ENCODE assay signal across 8 cellular contexts in the genomic region with DNA sequence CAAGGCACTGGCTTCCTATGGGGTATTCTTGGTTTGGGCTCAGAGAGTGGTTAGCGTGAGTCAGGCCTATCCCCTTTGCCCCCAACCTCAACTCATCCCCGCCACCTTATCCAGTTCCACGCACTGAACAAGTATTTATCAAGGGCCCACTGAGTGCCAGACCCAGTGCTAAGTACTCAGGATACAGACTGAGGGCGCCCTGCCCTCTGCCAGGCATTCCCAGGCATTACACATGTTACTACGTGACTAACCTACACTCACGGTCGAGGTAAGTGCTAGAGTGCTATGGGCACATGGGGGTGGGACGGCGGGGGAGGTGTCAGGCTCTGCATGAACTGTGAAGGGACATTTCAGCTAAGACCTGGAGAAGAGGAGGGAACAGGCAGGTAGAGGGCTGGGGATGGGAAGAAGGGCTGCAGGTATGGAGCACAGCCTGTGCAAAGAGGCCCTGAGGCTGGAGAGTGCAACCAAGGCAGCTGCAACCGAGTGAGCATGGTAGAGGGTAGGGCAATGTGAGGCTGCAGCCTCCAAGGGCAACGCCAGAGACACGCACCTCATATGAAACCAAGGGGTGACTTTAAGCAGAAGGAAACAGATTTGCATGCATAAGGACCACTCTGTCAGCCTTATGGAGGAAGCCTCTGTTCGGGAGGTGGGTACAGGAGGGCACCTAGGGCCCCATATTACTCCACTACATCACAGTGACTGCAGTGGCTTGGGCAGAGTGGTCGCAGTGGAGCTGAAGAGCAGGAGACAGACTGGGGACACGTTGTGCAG. TPM values are rescaled to one million over a fixed set of nuclear protein-coding genes. Genes with fewer than 3 reads are reported as not detected.
A peak's percentile ranks its signal among the peaks of the same experiment; 100 is the strongest.
DNase-seq lines count a peak whose midpoint lies in the region; ATAC-seq and TF ChIP-seq lines count a peak whose summit lies in the region.

No MANE protein-coding gene starts in this region.

- H3K4me1 ChIP-seq in mucosa of descending colon (ENCODE audit: low read depth) = peaks cover 4% of the 10 kb centered on the region

- no peak overlapping the region for H3K27ac Mint-ChIP-seq in activated naive CD8-positive, alpha-beta T cell treated with anti-CD3 and anti-CD28 coated beads, Interleukin-2, amount 50 U/mL, for 24 hours

- H3K36me3 Mint-ChIP-seq in activated naive CD8-positive, alpha-beta T cell treated with anti-CD3 and anti-CD28 coated beads, Interleukin-2, amount 50 U/mL, for 24 hours (ENCODE audit: low read depth) = no peaks in the 10 kb centered on the region

- H3K9me3 Mint-ChIP-seq in activated naive CD8-positive, alpha-beta T cell treated with anti-CD3 and anti-CD28 coated beads, Interleukin-2, amount 50 U/mL, for 24 hours = no peaks in the 10 kb centered on the region

- H3K36me3 ChIP-seq in mucosa of descending colon (ENCODE audit: low read depth) = no peaks in the 10 kb centered on the region

- H3K4me1 Mint-ChIP-seq in activated naive CD8-positive, alpha-beta T cell treated with anti-CD3 and anti-CD28 coated beads, Interleukin-2, amount 50 U/mL, for 24 hours = no peaks in the 10 kb centered on the region

- DNase-seq in SIG-M5 treated with dmso at 0.1 percent for 504 hours (lab: John Stamatoyannopoulos, UW; ENCODE audit: unreplicated experiment) (peak; percentile 8), SIG-M5 (lab: John Stamatoyannopoulos, UW) (no peak), HK-2 (ENCODE audit: unreplicated experiment) (peak; percentile 17), mucosa of descending colon (no peak), KG1 (lab: John Stamatoyannopoulos, UW) (no peak)
- no peak for DNase-seq in activated naive CD8-positive, alpha-beta T cell treated with anti-CD3 and anti-CD28 coated beads, Interleukin-2, amount 50 U/mL, for 24 hours

- TF ChIP-seq CTCF in mucosa of descending colon (IDR thresholded peaks at IDR 0.05) = no peak

- no peaks in the 10 kb centered on the region for H3K9me3 ChIP-seq in mucosa of descending colon

- intact Hi-C loops in mucosa of descending colon (cut with DNase I, micrococcal nuclease) = no loop called here

- ATAC-seq in activated naive CD8-positive, alpha-beta T cell treated with anti-CD3 and anti-CD28 coated beads, Interleukin-2, amount 50 U/mL, for 24 hours = peak; percentile 80
- peak; percentile 54 for ATAC-seq in mucosa of descending colon
- no peak for ATAC-seq in GM19035 (IDR thresholded peaks at IDR 0.05; ENCODE audit: unreplicated experiment)
- no peak for ATAC-seq in HG03469 (IDR thresholded peaks at IDR 0.05; ENCODE audit: unreplicated experiment)

- H3K4me3 ChIP-seq in mucosa of descending colon = no peak overlapping the region

- no peak overlapping the region for H3K4me3 Mint-ChIP-seq in activated naive CD8-positive, alpha-beta T cell treated with anti-CD3 and anti-CD28 coated beads, Interleukin-2, amount 50 U/mL, for 24 hours

- H3K27me3 Mint-ChIP-seq in activated naive CD8-positive, alpha-beta T cell treated with anti-CD3 and anti-CD28 coated beads, Interleukin-2, amount 50 U/mL, for 24 hours = no peaks in the 10 kb centered on the region

RNA-seq across cellular contexts. Expression of a gene that starts 22.5 kb away (rescaled TPM):
- 10 to 100 TPM; 11.8 to 15.1 (median 14.1) TPM for total RNA-seq in mucosa of descending colon

Comparison
In these comparisons a context has a peak if more than half of its experiments do, and no peak if none do; other contexts are left out.
1. DNase-seq: peak in SIG-M5 treated with dmso at 0.1 percent for 504 hours (single experiment) and HK-2 (single experiment); none in SIG-M5 (single experiment), activated naive CD8-positive, alpha-beta T cell treated with anti-CD3 and anti-CD28 coated beads, Interleukin-2, amount 50 U/mL, for 24 hours (single experiment), mucosa of descending colon (0 of 3) and KG1 (single experiment).
2. ATAC-seq: peak in activated naive CD8-positive, alpha-beta T cell treated with anti-CD3 and anti-CD28 coated beads, Interleukin-2, amount 50 U/mL, for 24 hours (single experiment) and mucosa of descending colon (single experiment); none in GM19035 (single experiment) and HG03469 (single experiment).